Comparison of ENCODE assay signal across 1 cellular context in genomic region chrX:150036181-150036580, GRCh38.
A peak's percentile ranks its signal among the peaks of the same experiment; 100 is the strongest.
TF ChIP-seq lines count a peak whose summit lies in the region.

No MANE protein-coding gene starts in this region.

TF ChIP-seq in HCT116, 20 proteins besides CTCF, POLR2A, EP300 and RAD21 (continued from another document):
- TF ChIP-seq ZFX (IDR thresholded peaks at IDR 0.05): no peak
- no peak for TF ChIP-seq EGR1 (IDR thresholded peaks at IDR 0.05; ENCODE audit: low read depth)
- TF ChIP-seq REST (IDR thresholded peaks at IDR 0.05; ENCODE audit: low read depth): no peak
- TF ChIP-seq SP1 (IDR thresholded peaks at IDR 0.05; ENCODE audit: low read depth): peak; percentile 36; the same call in 1 of the 2 replicates
- no peak for TF ChIP-seq TCF7L2 (IDR thresholded peaks at IDR 0.05; ENCODE audit: borderline replicate concordance, extremely low read depth, insufficient read depth, insufficient read length)
- TF ChIP-seq FOSL1 (IDR thresholded peaks at IDR 0.05; ENCODE audit: low read depth): peak; percentile 34; the same call in 1 of the 2 replicates
- no peak for TF ChIP-seq CEBPB (IDR thresholded peaks at IDR 0.05; ENCODE audit: low read depth)
- TF ChIP-seq SIN3A (IDR thresholded peaks at IDR 0.05; ENCODE audit: low read depth): 0 out of 2 replicates have a peak, but pooled peaks have one; percentile 31
- TF ChIP-seq ELF1 (IDR thresholded peaks at IDR 0.05; ENCODE audit: borderline replicate concordance, low read depth): no peak
- TF ChIP-seq SRF (IDR thresholded peaks at IDR 0.05; ENCODE audit: low read depth): no peak
